In the genomic region with DNA sequence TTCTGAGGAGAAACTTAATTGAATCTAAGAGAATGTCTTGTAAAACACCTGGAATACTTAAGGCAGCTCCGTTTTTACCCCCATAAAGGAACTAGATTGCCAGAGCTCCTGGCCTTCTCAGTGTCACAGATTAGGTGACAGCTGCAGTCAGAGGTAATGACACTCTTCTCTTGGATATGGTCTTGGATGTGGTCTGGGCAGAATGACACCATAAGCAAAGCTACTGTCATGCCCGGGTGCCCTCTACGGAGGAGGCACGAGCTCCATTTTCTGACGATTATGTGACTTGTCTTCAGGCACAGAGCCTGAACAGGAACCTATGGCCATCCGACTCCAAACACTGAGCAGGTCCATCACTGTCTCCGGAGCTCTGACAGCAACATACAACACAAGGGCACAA, we compare ENCODE assay signal across 14 cellular contexts.
"Had no signal": no experiment of that assay in that cellular context is flagged by ENCODE, and none has a peak within 500 bp of the region (broad histone marks: within the 10 kb centered on the region; RNA-seq: fewer than 3 reads in every experiment).

No MANE protein-coding gene starts in this region.

- H3K27me3 ChIP-seq: heart left ventricle, tibial artery had no signal

- ATAC-seq: heart left ventricle had no signal

- H3K36me3 ChIP-seq: heart left ventricle, left ventricle myocardium inferior, tibial artery had no signal

- H3K4me3 ChIP-seq: heart left ventricle, left ventricle myocardium inferior, skin epidermis, tibial artery had no signal

- H3K9me3 ChIP-seq: heart left ventricle, left ventricle myocardium inferior, tibial artery had no signal

- H3K4me3 Mint-ChIP-seq: activated CD4-positive, alpha-beta memory T cell treated with anti-CD3 and anti-CD28 coated beads, Interleukin-2, amount 10 ng/mL, durations not matched to agents 7 days and 5 days; activated naive CD8-positive, alpha-beta T cell had no signal

- H3K9ac ChIP-seq: parathyroid adenoma had no signal

- DNase-seq: activated CD4-positive, alpha-beta memory T cell treated with anti-CD3 and anti-CD28 coated beads, Interleukin-2, amount 10 ng/mL, durations not matched to agents 7 days and 5 days; activated CD4-positive, alpha-beta T cell treated with anti-CD3 and anti-CD28 coated beads for 1 hour; activated CD8-positive, alpha-beta memory T cell treated with anti-CD3 and anti-CD28 coated beads, Interleukin-2, amount 50 U/mL, for 4 hours; activated gamma-delta T cell; anterior cingulate cortex; foreskin melanocyte; heart left ventricle; left ventricle myocardium inferior; mesendoderm; SHP77; tibial artery had no signal

- H3K9me3 Mint-ChIP-seq: activated CD4-positive, alpha-beta memory T cell treated with anti-CD3 and anti-CD28 coated beads, Interleukin-2, amount 10 ng/mL, durations not matched to agents 7 days and 5 days had no signal

- H3K27me3 Mint-ChIP-seq: activated CD4-positive, alpha-beta memory T cell treated with anti-CD3 and anti-CD28 coated beads, Interleukin-2, amount 10 ng/mL, durations not matched to agents 7 days and 5 days; activated naive CD8-positive, alpha-beta T cell had no signal

- H3K4me1 ChIP-seq: parathyroid adenoma had no signal

- H3K27ac ChIP-seq: heart left ventricle, left ventricle myocardium inferior, parathyroid adenoma, skin epidermis, tibial artery had no signal
